In genomic region chr11:32176223-32176811, GRCh38 we compare ENCODE assay signal across 8 cellular contexts.
DNase-seq lines count a peak whose midpoint lies in the region; ATAC-seq lines count a peak whose summit lies in the region.

No MANE protein-coding gene starts in this region.

- H3K27ac Mint-ChIP-seq in CD4-positive, alpha-beta memory T cell = no peak overlapping the region
- H3K27ac Mint-ChIP-seq in activated CD4-positive, alpha-beta memory T cell treated with anti-CD3 and anti-CD28 coated beads for 36 hours = no peak overlapping the region

- no peak overlapping the region for H3K27ac ChIP-seq in CD4-positive, alpha-beta memory T cell (ENCODE audit: low read depth, low read length)
- no peak overlapping the region for H3K27ac ChIP-seq in mesenchymal stem cell (ENCODE audit: low read length, poor library complexity, severe bottlenecking)

- no peak overlapping the region for H2AK5ac ChIP-seq in mesenchymal stem cell (ENCODE audit: low read length, severe bottlenecking)

- intact Hi-C loops in CD4-positive, alpha-beta memory T cell (cut with micrococcal nuclease) = loop anchor here (1.0 to 5.0 kb wide), 6 partner anchors 124 to 1069 kb away; no protein-coding TSS in a partner anchor
- intact Hi-C loops in activated CD4-positive, alpha-beta memory T cell treated with anti-CD3 and anti-CD28 coated beads for 36 hours (cut with micrococcal nuclease) = loop anchor here (1.0 to 5.0 kb wide), 5 partner anchors 121 to 1069 kb away; no protein-coding TSS in a partner anchor

- ATAC-seq in GM19397 (IDR thresholded peaks at IDR 0.05; ENCODE audit: unreplicated experiment) (peak; percentile 55), HG03575 (IDR thresholded peaks at IDR 0.05; ENCODE audit: extremely low read depth, insufficient number of reproducible peaks, low FRiP score, unreplicated experiment) (peak; percentile 58)

- H3K27me3 ChIP-seq in CD4-positive, alpha-beta memory T cell (ENCODE audit: insufficient read depth, low read length) = no peaks in the 10 kb centered on the region
- H3K27me3 ChIP-seq in mesenchymal stem cell (ENCODE audit: control insufficient read depth in 1 of 2, insufficient read depth in 1 of 2, low read length in 2 of 2) = peaks cover 24 to 25% of the 10 kb centered on the region in 2 experiments

- no peak overlapping the region for H3K23ac ChIP-seq in mesenchymal stem cell (ENCODE audit: low read length in 2 of 2)

- H3K4me3 ChIP-seq in CD4-positive, alpha-beta memory T cell (ENCODE audit: low read length in 2 of 2) = no peak overlapping the region
- H3K4me3 ChIP-seq in mesenchymal stem cell (ENCODE audit: insufficient read depth in 1 of 2, low read depth in 1 of 2, low read length in 2 of 2) = no peak overlapping the region

- H3K4ac ChIP-seq in mesenchymal stem cell (ENCODE audit: low read depth in 1 of 2, low read length in 2 of 2) = no peak overlapping the region

- no peaks in the 10 kb centered on the region for H3K9me3 ChIP-seq in CD4-positive, alpha-beta memory T cell (ENCODE audit: control insufficient read depth in 1 of 2, low read length in 2 of 2)
- H3K9me3 ChIP-seq in mesenchymal stem cell (ENCODE audit: control insufficient read depth, low read length) = no peaks in the 10 kb centered on the region

- H3K4me3 Mint-ChIP-seq in CD4-positive, alpha-beta memory T cell = no peak overlapping the region
- no peak overlapping the region for H3K4me3 Mint-ChIP-seq in activated CD4-positive, alpha-beta memory T cell treated with anti-CD3 and anti-CD28 coated beads for 36 hours

- no peaks in the 10 kb centered on the region for H3K4me1 ChIP-seq in CD4-positive, alpha-beta memory T cell (ENCODE audit: insufficient read depth, low read length)
- no peaks in the 10 kb centered on the region for H3K4me1 ChIP-seq in mesenchymal stem cell (ENCODE audit: control insufficient read depth, insufficient read depth, low read depth, low read length)

- peaks cover 1 to 10% (median 5%) of the 10 kb centered on the region in 4 donors for H3K4me1 Mint-ChIP-seq in CD4-positive, alpha-beta memory T cell
- H3K4me1 Mint-ChIP-seq in activated CD4-positive, alpha-beta memory T cell treated with anti-CD3 and anti-CD28 coated beads for 36 hours (ENCODE audit: low read depth) = peaks cover 4% of the 10 kb centered on the region

- H3K36me3 ChIP-seq in CD4-positive, alpha-beta memory T cell (ENCODE audit: insufficient read depth, low read length) = no peaks in the 10 kb centered on the region
- H3K36me3 ChIP-seq in mesenchymal stem cell (ENCODE audit: control insufficient read depth in 1 of 2, insufficient read depth in 2 of 2, low read depth in 1 of 2, low read length in 2 of 2) = no peaks in the 10 kb centered on the region

- no peak overlapping the region for H3K9ac ChIP-seq in mesenchymal stem cell (ENCODE audit: low read length)

- peaks cover 3 to 18% of the 10 kb centered on the region in 2 donors for H3K27me3 Mint-ChIP-seq in CD4-positive, alpha-beta memory T cell
- H3K27me3 Mint-ChIP-seq in activated CD4-positive, alpha-beta memory T cell treated with anti-CD3 and anti-CD28 coated beads for 36 hours = peaks cover 9% of the 10 kb centered on the region

- no peak overlapping the region for H2BK15ac ChIP-seq in mesenchymal stem cell (ENCODE audit: low read depth, poor library complexity, severe bottlenecking)

- H4K8ac ChIP-seq in mesenchymal stem cell (ENCODE audit: low read length) = no peak overlapping the region

- POLR2A ChIA-PET in CD4-positive, alpha-beta memory T cell (lab: Charles Lee; ENCODE audit: partially characterized antibody) = interaction anchor here (0.6 kb wide), 1 partner anchor 134 kb away, joined by 4 read pairs; no protein-coding TSS in a partner anchor
- POLR2A ChIA-PET in activated CD4-positive, alpha-beta memory T cell treated with anti-CD3 and anti-CD28 coated beads for 36 hours (lab: Charles Lee) = no interaction called here

- H3K9me3 Mint-ChIP-seq in CD4-positive, alpha-beta memory T cell = no peaks in the 10 kb centered on the region
- H3K9me3 Mint-ChIP-seq in activated CD4-positive, alpha-beta memory T cell treated with anti-CD3 and anti-CD28 coated beads for 36 hours = no peaks in the 10 kb centered on the region

- CTCF ChIA-PET in CD4-positive, alpha-beta memory T cell (lab: Charles Lee; ENCODE audit: partially characterized antibody) = interaction anchor here (0.7 to 6.0 kb wide), 36 partner anchors 8 to 1075 kb away, joined by 3 to 206 read pairs (median 4); no protein-coding TSS in a partner anchor
- CTCF ChIA-PET in activated CD4-positive, alpha-beta memory T cell treated with anti-CD3 and anti-CD28 coated beads for 36 hours (lab: Charles Lee) = interaction anchor here (0.6 to 13.7 kb wide), 45 partner anchors 8 to 1069 kb away, joined by 3 to 303 read pairs (median 4); partner anchors contain the start of genes DCDC1 and DNAJC24

- H3K36me3 Mint-ChIP-seq in CD4-positive, alpha-beta memory T cell = no peaks in the 10 kb centered on the region
- no peaks in the 10 kb centered on the region for H3K36me3 Mint-ChIP-seq in activated CD4-positive, alpha-beta memory T cell treated with anti-CD3 and anti-CD28 coated beads for 36 hours

- no peak overlapping the region for H3K14ac ChIP-seq in mesenchymal stem cell (ENCODE audit: low read length in 2 of 2)

- H2BK5ac ChIP-seq in mesenchymal stem cell (ENCODE audit: low read depth, low read length, poor library complexity, severe bottlenecking) = no peak overlapping the region

- H2BK120ac ChIP-seq in mesenchymal stem cell (ENCODE audit: low read depth, low read length) = no peak overlapping the region

- no peak overlapping the region for H3K18ac ChIP-seq in mesenchymal stem cell (ENCODE audit: low read depth in 1 of 2, low read length in 2 of 2)

- no peak overlapping the region for H2AFZ ChIP-seq in mesenchymal stem cell (ENCODE audit: low read depth, low read length)

- DNase-seq in CD4-positive, alpha-beta memory T cell = peak; percentile 66 to 77 (median 74)
- DNase-seq in NCI-H774 (lab: John Stamatoyannopoulos, UW) (peak; percentile 27), mesenchymal stem cell (peak; percentile 80)
- peak; percentile 84 for DNase-seq in activated CD4-positive, alpha-beta memory T cell treated with anti-CD3 and anti-CD28 coated beads for 36 hours
- DNase-seq in effector CD4-positive, alpha-beta T cell = peak; percentile 71
- DNase-seq in stimulated activated CD8-positive, alpha-beta memory T cell treated with anti-CD3 and anti-CD28 coated beads, Interleukin-15, amount 100 ng/mL, for 48 hours (ENCODE audit: low read depth in 2 of 2) = peak; percentile 56 to 62

- no peak overlapping the region for H4K91ac ChIP-seq in mesenchymal stem cell (ENCODE audit: low read length)

- H3K79me1 ChIP-seq in mesenchymal stem cell (replicated peaks; ENCODE audit: low read length, poor library complexity, severe bottlenecking) = no peaks in the 10 kb centered on the region

- 3% methylated on average over 4 of the region's 7 CpGs for WGBS in mesenchymal stem cell

- no peak overlapping the region for H2BK12ac ChIP-seq in mesenchymal stem cell (ENCODE audit: low read length in 2 of 2)

- no peak overlapping the region for H3K4me2 ChIP-seq in mesenchymal stem cell (ENCODE audit: low read length, poor library complexity, severe bottlenecking)

Comparison
In these comparisons a context has a peak if more than half of its experiments do, and no peak if none do; other contexts are left out.
1. DNase-seq: peak in every context shown above with its lines; median percentile 84 in activated CD4-positive, alpha-beta memory T cell treated with anti-CD3 and anti-CD28 coated beads for 36 hours; 80 in mesenchymal stem cell; 74 in CD4-positive, alpha-beta memory T cell; 71 in effector CD4-positive, alpha-beta T cell; 59 in stimulated activated CD8-positive, alpha-beta memory T cell treated with anti-CD3 and anti-CD28 coated beads, Interleukin-15, amount 100 ng/mL, for 48 hours; 27 in NCI-H774.